In the genomic region with DNA sequence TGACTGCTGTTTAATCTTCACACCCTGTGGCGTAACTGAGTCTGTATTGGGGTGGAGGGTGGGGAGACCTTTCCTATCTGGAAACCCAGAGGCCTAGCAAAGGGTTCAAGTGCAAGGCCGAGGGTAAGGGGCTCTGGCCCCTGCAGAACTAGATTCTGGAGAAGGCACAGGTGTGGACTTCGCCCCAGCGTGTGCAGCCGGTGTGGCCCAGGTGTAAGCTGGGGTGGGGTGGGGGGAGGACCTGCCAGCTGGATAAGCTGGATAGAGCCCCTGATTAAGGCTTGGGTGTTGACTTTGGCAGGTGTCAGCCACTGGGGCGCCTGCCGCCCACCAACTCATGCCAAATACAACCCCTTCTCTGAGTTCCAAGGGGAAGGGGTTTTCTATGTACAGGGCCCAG, we compare ENCODE assay signal across 11 cellular contexts. TPM values are rescaled to one million over a fixed set of nuclear protein-coding genes. Genes with fewer than 3 reads are reported as not detected.
A peak's percentile ranks its signal among the peaks of the same experiment; 100 is the strongest.
DNase-seq lines count a peak whose midpoint lies in the region; ATAC-seq and TF ChIP-seq lines count a peak whose summit lies in the region.
"Had no signal": no experiment of that assay in that cellular context is flagged by ENCODE, and none has a peak within 500 bp of the region (broad histone marks: within the 10 kb centered on the region; RNA-seq: fewer than 3 reads in every experiment).

No MANE protein-coding gene starts in this region.

- H3K4me3 Mint-ChIP-seq in type B pancreatic cell (peak overlapping the region; percentile 86), Calu3 (ENCODE audit: low read depth, unreplicated experiment) (no peak overlapping the region)

- H3K4me3 ChIP-seq in heart right ventricle (peak overlapping the region in 7 of 10 donors; percentile 73 to 84 (median 81)), muscle layer of colon (ENCODE audit: low read depth in 1 of 2, low read length in 2 of 2) (peak overlapping the region in 1 of 2 donors; percentile 74)

- H3K27me3 ChIP-seq in heart right ventricle (no peaks in the 10 kb centered on the region), muscle layer of colon (ENCODE audit: control insufficient read depth in 1 of 2, insufficient read depth in 2 of 2, low read length in 2 of 2) (no peaks in the 10 kb centered on the region)

- no peak overlapping the region for H3K27ac Mint-ChIP-seq in type B pancreatic cell
- no peak overlapping the region for H3K27ac Mint-ChIP-seq in Calu3 (ENCODE audit: unreplicated experiment)

- H3K9me3 Mint-ChIP-seq in type B pancreatic cell (no peaks in the 10 kb centered on the region), Calu3 (ENCODE audit: low read depth, unreplicated experiment) (no peaks in the 10 kb centered on the region)

- H3K4me1 ChIP-seq in heart right ventricle = peaks cover 3 to 33% (median 10%) of the 10 kb centered on the region in 9 donors
- H3K4me1 ChIP-seq in muscle layer of colon (ENCODE audit: insufficient read depth, low read length) = peaks cover 9% of the 10 kb centered on the region

- peak overlapping the region in 6 of 10 donors; percentile 77 to 91 (median 88) for H3K27ac ChIP-seq in heart right ventricle
- H3K27ac ChIP-seq in caudate nucleus (ENCODE audit: low read depth, low read length) = peak overlapping the region; percentile 71
- no peak overlapping the region for H3K27ac ChIP-seq in muscle layer of colon (ENCODE audit: low read depth, low read length)

- TF ChIP-seq CTCF in heart right ventricle (IDR thresholded peaks at IDR 0.05) (no peak), type B pancreatic cell (conservative IDR thresholded peaks at IDR 0.05) (no peak), Calu3 (IDR thresholded peaks at IDR 0.05; ENCODE audit: unreplicated experiment) (no peak)

- DNase-seq in heart right ventricle = no peak
- DNase-seq in cardiac septum (ENCODE audit: low spot score) = no peak
- no peak for DNase-seq in caudate nucleus (lab: John Stamatoyannopoulos, UW)
- DNase-seq in type B pancreatic cell (ENCODE audit: extremely low spot score, unreplicated experiment) = no peak
- DNase-seq in Calu3 = no peak
- no peak for DNase-seq in COLO829 (ENCODE audit: low spot score)
- no peak for DNase-seq in HuH-7 (ENCODE audit: low spot score)
- DNase-seq: AML-193; central memory CD4-positive, alpha-beta T cell; NCI-H1694 treated with DMSO at 0.1 percent for 48 hours had no signal

- CTCF ChIA-PET in Calu3 (lab: Charles Lee) = interaction anchor here (0.7 kb wide), 1 partner anchor 905 kb away, joined by 3 read pairs; no protein-coding TSS in a partner anchor

- intact Hi-C loops in heart right ventricle (cut with DNase I) = loop anchor here in 2 of 10 donors (2.0 to 5.0 kb wide), 3 partner anchors 27 to 41 kb away; partner anchors contain the start of genes SWSAP1 (in 1 of the 2) and TSPAN16 (in 1 of the 2)
- intact Hi-C loops in cardiac septum (cut with DNase I) = loop anchor here (2.0 kb wide), 1 partner anchor 43 kb away; no protein-coding TSS in a partner anchor
- intact Hi-C loops in Calu3 (cut with micrococcal nuclease; ENCODE audit: unreplicated experiment) = no loop called here

- H3K9ac ChIP-seq in muscle layer of colon (ENCODE audit: low read length) = peak overlapping the region; percentile 57

- no TSS peak for BruUV-seq in Calu3 (replicated peaks; lab: Mats Ljungman, UMichigan)

- H3K36me3 ChIP-seq in heart right ventricle (peaks cover 0 to 63% (median 29%) of the 10 kb centered on the region in 9 donors), muscle layer of colon (ENCODE audit: insufficient read depth, low read length) (peaks cover 42% of the 10 kb centered on the region)

- H3K9me3 ChIP-seq in heart right ventricle = no peaks in the 10 kb centered on the region
- no peaks in the 10 kb centered on the region for H3K9me3 ChIP-seq in muscle layer of colon (ENCODE audit: low read length)

- H3K36me3 Mint-ChIP-seq in type B pancreatic cell = peaks cover 19% of the 10 kb centered on the region
- peaks cover 20% of the 10 kb centered on the region for H3K36me3 Mint-ChIP-seq in Calu3 (ENCODE audit: insufficient read depth, unreplicated experiment)

- H3K27me3 Mint-ChIP-seq in type B pancreatic cell = no peaks in the 10 kb centered on the region
- no peaks in the 10 kb centered on the region for H3K27me3 Mint-ChIP-seq in Calu3 (ENCODE audit: unreplicated experiment)

- no peak for ATAC-seq in heart right ventricle

- peaks cover 5% of the 10 kb centered on the region for H3K4me1 Mint-ChIP-seq in type B pancreatic cell (ENCODE audit: unreplicated experiment)
- no peaks in the 10 kb centered on the region for H3K4me1 Mint-ChIP-seq in Calu3 (ENCODE audit: low read depth, unreplicated experiment)

- 93 to 96% methylated on average over 7 of the region's 7 CpGs for WGBS in heart right ventricle, 2 donors

RNA-seq across cellular contexts. Expression of gene RAB3D, which starts 1.3 kb away (rescaled TPM):
- total RNA-seq in heart right ventricle (10 to 100 TPM in 3 of 10 donors, 1 to 10 TPM in 7; 4.5 to 11.6 (median 6.3) TPM), cardiac septum (7.4 TPM), type B pancreatic cell (ENCODE audit: low replicate concordance) (45.3 and 77.5 TPM in 2 replicates), Calu3 (2022) (7.1 and 10.0 TPM in 2 replicates)
- polyA plus RNA-seq in heart right ventricle = 1 to 10 TPM; 2.7 to 3.1 TPM

RNA-seq across cellular contexts. Expression of gene TMEM205, which starts 7.9 kb away (rescaled TPM):
- total RNA-seq in heart right ventricle (100 to 1,000 TPM in 2 of 10 donors, 10 to 100 TPM in 8; 65.1 to 114 (median 83.8) TPM), cardiac septum (75.7 TPM), type B pancreatic cell (ENCODE audit: low replicate concordance) (58.6 and 68.3 TPM in 2 replicates), Calu3 (2022) (82.0 and 94.4 TPM in 2 replicates)
- 100 to 1,000 TPM in 1 of 2 donors, 10 to 100 TPM in 1; 89.4 to 184 TPM for polyA plus RNA-seq in heart right ventricle

RNA-seq across cellular contexts. Expression of gene CCDC159, which starts 8.2 kb away (rescaled TPM):
- total RNA-seq in heart right ventricle = 10 to 100 TPM; 13.4 to 25.5 (median 19.7) TPM
- polyA plus RNA-seq in heart right ventricle = 10 to 100 TPM; 13.0 to 79.9 TPM
- total RNA-seq in cardiac septum = 24.2 TPM
- 9.6 and 12.1 TPM in 2 replicates for total RNA-seq in type B pancreatic cell (ENCODE audit: low replicate concordance)
- 11.8 and 13.2 TPM in 2 replicates for total RNA-seq in Calu3 (2022)

RNA-seq across cellular contexts. Expression of gene PLPPR2, which starts 17.1 kb away (rescaled TPM):
- total RNA-seq in heart right ventricle (10 to 100 TPM in 5 of 10 donors, 1 to 10 TPM in 5; 4.1 to 19.8 (median 10.3) TPM), cardiac septum (19.3 TPM), type B pancreatic cell (ENCODE audit: low replicate concordance) (11.1 and 15.9 TPM in 2 replicates), Calu3 (2022) (7.8 and 8.2 TPM in 2 replicates)
- 10 to 100 TPM; 10.0 to 13.2 TPM for polyA plus RNA-seq in heart right ventricle

RNA-seq across cellular contexts. Expression of gene SWSAP1, which starts 36.3 kb away (rescaled TPM):
- 1 to 10 TPM in 8 of 10 donors, under 1 TPM in 2; 0.53 to 2.1 (median 1.6) TPM for total RNA-seq in heart right ventricle
- polyA plus RNA-seq in heart right ventricle = 1 to 10 TPM; 2.1 to 3.1 TPM
- total RNA-seq in cardiac septum = 1.3 TPM
- total RNA-seq in type B pancreatic cell (ENCODE audit: low replicate concordance) = 2.7 and 4.3 TPM in 2 replicates
- 1.7 and 2.0 TPM in 2 replicates for total RNA-seq in Calu3 (2022)
